In the genomic region with DNA sequence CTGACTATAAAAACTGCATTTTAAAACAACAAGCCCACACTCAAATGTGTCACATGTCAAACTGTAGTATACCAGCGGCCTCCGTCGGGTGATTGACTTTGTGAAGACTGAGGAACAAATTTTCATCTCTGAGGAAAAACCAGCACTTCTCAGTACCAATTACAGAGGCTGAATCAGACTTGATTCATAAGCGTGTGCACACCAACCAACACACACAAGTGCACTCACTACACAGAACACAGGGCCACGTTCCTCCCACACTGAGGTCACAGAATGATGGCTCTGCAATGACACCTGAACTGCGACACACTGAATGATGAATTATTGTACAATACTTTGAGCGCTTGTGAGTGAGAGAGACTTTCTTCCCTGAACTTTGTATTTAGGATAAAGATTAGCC, we compare ENCODE assay signal across 8 cellular contexts. TPM values are rescaled to one million over a fixed set of nuclear protein-coding genes. Genes with fewer than 3 reads are reported as not detected.
DNase-seq lines count a peak whose midpoint lies in the region; ATAC-seq lines count a peak whose summit lies in the region.

No MANE protein-coding gene starts in this region.

- no peaks in the 10 kb centered on the region for H3K27me3 ChIP-seq in H7 (ENCODE audit: control insufficient read depth, insufficient read depth, low read length)

- H3K4me1 Mint-ChIP-seq in activated T-helper 17 cell treated with anti-CD3 and anti-CD28 coated beads, Interleukin-2, amount 50 U/mL, for 72 hours = peaks cover 72% of the 10 kb centered on the region
- H3K4me1 Mint-ChIP-seq in memory B cell = peaks cover 50% of the 10 kb centered on the region
- H3K4me1 Mint-ChIP-seq in stimulated activated naive CD8-positive, alpha-beta T cell treated with anti-CD3 and anti-CD28 coated beads, Interleukin-15, amount 100 ng/mL, for 72 hours = peaks cover 89% of the 10 kb centered on the region

- no peak overlapping the region for H3K4me3 ChIP-seq in H7 (ENCODE audit: insufficient read depth, low read depth, low read length)

- H3K36me3 ChIP-seq in H7 (replicated peaks; ENCODE audit: control insufficient read depth, insufficient read depth, low read length) = no peaks in the 10 kb centered on the region; the same call in 1 of the 2 replicates

- DNase-seq in activated CD4-positive, alpha-beta T cell treated with anti-CD3 and anti-CD28 coated beads for 24 hours (ENCODE audit: low read depth in 2 of 2) = peak; percentile 33 to 44
- DNase-seq in activated CD4-positive, alpha-beta T cell treated with anti-CD3 and anti-CD28 coated beads for 1 hour = no peak
- DNase-seq in memory B cell (ENCODE audit: low spot score in 2 of 2) = no peak
- peak in 1 of 2 donors; percentile 59 for DNase-seq in stimulated activated naive CD8-positive, alpha-beta T cell treated with anti-CD3 and anti-CD28 coated beads, Interleukin-15, amount 100 ng/mL, for 72 hours
- no peak for DNase-seq in SKM-1 treated with dmso at 0.1 percent for 144 hours (lab: John Stamatoyannopoulos, UW; ENCODE audit: unreplicated experiment)
- no peak for DNase-seq in H7

- peak; percentile 97 for ATAC-seq in activated T-helper 17 cell treated with anti-CD3 and anti-CD28 coated beads, Interleukin-2, amount 50 U/mL, for 72 hours (replicated peaks)
- ATAC-seq in memory B cell (ENCODE audit: low read depth) = no peak
- peak; percentile 91 for ATAC-seq in stimulated activated naive CD8-positive, alpha-beta T cell treated with anti-CD3 and anti-CD28 coated beads, Interleukin-15, amount 100 ng/mL, for 72 hours
- ATAC-seq in GM19452 (IDR thresholded peaks at IDR 0.05; ENCODE audit: unreplicated experiment) = no peak

- peak overlapping the region; percentile 93 for H3K27ac Mint-ChIP-seq in activated T-helper 17 cell treated with anti-CD3 and anti-CD28 coated beads, Interleukin-2, amount 50 U/mL, for 72 hours
- H3K27ac Mint-ChIP-seq in memory B cell = peak overlapping the region; percentile 95
- H3K27ac Mint-ChIP-seq in stimulated activated naive CD8-positive, alpha-beta T cell treated with anti-CD3 and anti-CD28 coated beads, Interleukin-15, amount 100 ng/mL, for 72 hours = peak overlapping the region; percentile 74 to 96

- H3K36me3 Mint-ChIP-seq in activated T-helper 17 cell treated with anti-CD3 and anti-CD28 coated beads, Interleukin-2, amount 50 U/mL, for 72 hours (ENCODE audit: low read depth) = peaks cover 98% of the 10 kb centered on the region
- H3K36me3 Mint-ChIP-seq in memory B cell = peaks cover 20% of the 10 kb centered on the region

- peak overlapping the region; percentile 82 for H3K4me3 Mint-ChIP-seq in activated T-helper 17 cell treated with anti-CD3 and anti-CD28 coated beads, Interleukin-2, amount 50 U/mL, for 72 hours
- H3K4me3 Mint-ChIP-seq in memory B cell = peak overlapping the region; percentile 64
- peak overlapping the region; percentile 59 to 75 for H3K4me3 Mint-ChIP-seq in stimulated activated naive CD8-positive, alpha-beta T cell treated with anti-CD3 and anti-CD28 coated beads, Interleukin-15, amount 100 ng/mL, for 72 hours

- no peaks in the 10 kb centered on the region for H3K27me3 Mint-ChIP-seq in activated T-helper 17 cell treated with anti-CD3 and anti-CD28 coated beads, Interleukin-2, amount 50 U/mL, for 72 hours
- H3K27me3 Mint-ChIP-seq in memory B cell = no peaks in the 10 kb centered on the region
- no peaks in the 10 kb centered on the region for H3K27me3 Mint-ChIP-seq in stimulated activated naive CD8-positive, alpha-beta T cell treated with anti-CD3 and anti-CD28 coated beads, Interleukin-15, amount 100 ng/mL, for 72 hours

- no peaks in the 10 kb centered on the region for H3K9me3 Mint-ChIP-seq in activated T-helper 17 cell treated with anti-CD3 and anti-CD28 coated beads, Interleukin-2, amount 50 U/mL, for 72 hours
- peaks cover 3% of the 10 kb centered on the region for H3K9me3 Mint-ChIP-seq in memory B cell
- H3K9me3 Mint-ChIP-seq in stimulated activated naive CD8-positive, alpha-beta T cell treated with anti-CD3 and anti-CD28 coated beads, Interleukin-15, amount 100 ng/mL, for 72 hours = peaks cover 0 to 7% of the 10 kb centered on the region in 2 donors

RNA-seq across cellular contexts. Expression of gene XPO6, which starts 29.6 kb away (rescaled TPM):
- 100 to 1,000 TPM; 238 to 263 TPM for total RNA-seq in activated T-helper 17 cell treated with anti-CD3 and anti-CD28 coated beads, Interleukin-2, amount 50 U/mL, for 72 hours
- total RNA-seq in H7 (2014; rRNA removed; shearing (Covaris generic)) = 159 and 188 TPM in 2 replicates

Comparison
In these comparisons a context has a peak if more than half of its experiments do, and no peak if none do; other contexts are left out.
1. DNase-seq: peak in activated CD4-positive, alpha-beta T cell treated with anti-CD3 and anti-CD28 coated beads for 24 hours (2 of 2); none in activated CD4-positive, alpha-beta T cell treated with anti-CD3 and anti-CD28 coated beads for 1 hour (single experiment), memory B cell (0 of 2), SKM-1 treated with dmso at 0.1 percent for 144 hours (single experiment) and H7 (single experiment).
2. ATAC-seq: peak in activated T-helper 17 cell treated with anti-CD3 and anti-CD28 coated beads, Interleukin-2, amount 50 U/mL, for 72 hours (single experiment) and stimulated activated naive CD8-positive, alpha-beta T cell treated with anti-CD3 and anti-CD28 coated beads, Interleukin-15, amount 100 ng/mL, for 72 hours (single experiment); none in memory B cell (single experiment) and GM19452 (single experiment).
3. Peak in every context shown above with its lines, with median percentiles within 50 percentile points of each other: H3K27ac Mint-ChIP-seq and H3K4me3 Mint-ChIP-seq.